In the genomic region with DNA sequence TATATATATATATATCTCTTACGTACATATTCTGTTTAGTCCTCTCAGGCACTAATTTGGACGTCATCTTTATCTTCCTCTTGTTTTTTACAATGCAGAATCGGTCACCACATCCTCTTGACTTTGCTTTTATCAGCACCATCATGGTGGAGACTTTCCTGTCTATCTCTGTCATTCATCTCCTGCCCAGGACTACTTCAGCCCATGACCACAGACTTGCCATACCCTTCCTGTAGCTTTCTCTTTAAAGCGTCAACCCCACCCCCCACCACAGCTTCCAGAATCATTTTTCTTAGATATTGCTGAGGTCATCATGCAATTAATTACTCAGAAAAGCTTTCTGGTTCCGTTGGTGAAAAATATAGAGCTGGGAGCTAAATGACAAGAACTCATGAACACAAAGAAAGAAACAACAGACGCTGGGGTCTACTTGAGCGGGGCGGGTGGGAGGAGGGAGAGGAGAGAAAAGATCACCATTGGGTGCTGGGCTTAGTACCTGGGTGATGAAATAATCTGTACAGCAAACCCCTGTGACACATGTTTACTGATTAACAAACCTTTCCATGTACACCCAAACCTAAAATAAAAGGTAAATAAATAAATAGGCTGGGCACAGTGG, we compare ENCODE assay signal across 12 cellular contexts. TPM values are rescaled to one million over a fixed set of nuclear protein-coding genes. Genes with fewer than 3 reads are reported as not detected.
DNase-seq lines count a peak whose midpoint lies in the region; ATAC-seq and TF ChIP-seq lines count a peak whose summit lies in the region.
"Had no signal": no experiment of that assay in that cellular context is flagged by ENCODE, and none has a peak within 500 bp of the region (broad histone marks: within the 10 kb centered on the region; RNA-seq: fewer than 3 reads in every experiment).

No MANE protein-coding gene starts in this region.

- peaks cover 4% of the 10 kb centered on the region in 2 donors for H3K36me3 Mint-ChIP-seq in activated T-cell treated with anti-CD3 and anti-CD28 coated beads, Interleukin-2, amount 50 U/mL, for 72 hours (ENCODE audit: insufficient read depth in 2 of 2)
- H3K36me3 Mint-ChIP-seq in naive thymus-derived CD8-positive, alpha-beta T cell: peaks cover 0 to 7% (median 0%) of the 10 kb centered on the region in 3 donors

- TF ChIP-seq POLR2A in prostate gland (IDR thresholded peaks at IDR 0.05): no peak

- peak; percentile 89 to 94 for ATAC-seq in activated T-cell treated with anti-CD3 and anti-CD28 coated beads, Interleukin-2, amount 50 U/mL, for 72 hours (replicated peaks in 1 of 2)
- peak; percentile 54 to 99 for ATAC-seq in naive thymus-derived CD8-positive, alpha-beta T cell
- ATAC-seq in GM18517 (IDR thresholded peaks at IDR 0.05; ENCODE audit: unreplicated experiment) (no peak), upper lobe of right lung (no peak)
- ATAC-seq: Right ventricle myocardium inferior had no signal

- H3K9me3 Mint-ChIP-seq in activated T-cell treated with anti-CD3 and anti-CD28 coated beads, Interleukin-2, amount 50 U/mL, for 72 hours: peaks cover 3% of the 10 kb centered on the region in 2 donors
- peaks cover 0 to 6% (median 0%) of the 10 kb centered on the region in 9 donors for H3K9me3 Mint-ChIP-seq in naive thymus-derived CD8-positive, alpha-beta T cell

- H3K27me3 ChIP-seq in prostate gland (replicated peaks; ENCODE audit: insufficient read depth) (no peaks in the 10 kb centered on the region), upper lobe of right lung (no peaks in the 10 kb centered on the region)
- H3K27me3 ChIP-seq: neutrophil had no signal

- H3K9me3 ChIP-seq in prostate gland: no peaks in the 10 kb centered on the region
- H3K9me3 ChIP-seq in upper lobe of right lung: no peaks in the 10 kb centered on the region
- H3K9me3 ChIP-seq: neutrophil had no signal

- peaks cover 31% of the 10 kb centered on the region for H3K4me1 Mint-ChIP-seq in activated T-cell treated with anti-CD3 and anti-CD28 coated beads, Interleukin-2, amount 50 U/mL, for 72 hours (ENCODE audit: low read depth)
- peaks cover 10 to 39% (median 24%) of the 10 kb centered on the region in 4 donors for H3K4me1 Mint-ChIP-seq in naive thymus-derived CD8-positive, alpha-beta T cell

- DNase-seq in activated naive CD4-positive, alpha-beta T cell treated with Interleukin-2 at 50 U/mL for 16 hours: peak; percentile 30
- DNase-seq in activated naive CD4-positive, alpha-beta T cell (lab: John Stamatoyannopoulos, UW): no peak
- DNase-seq in activated T-cell treated with anti-CD3 and anti-CD28 coated beads, Interleukin-2, amount 50 U/mL, for 72 hours: peak; percentile 38 to 52
- peak in 7 of 10 donors; percentile 2 to 77 (median 45) for DNase-seq in naive thymus-derived CD8-positive, alpha-beta T cell
- DNase-seq in NCI-H2196 treated with DMSO at 0.1 percent for 48 hours (lab: John Stamatoyannopoulos, UW; ENCODE audit: unreplicated experiment): no peak
- DNase-seq in prostate gland (ENCODE audit: low spot score): no peak
- no peak for DNase-seq in upper lobe of right lung
- DNase-seq: ACHN, NCI-H2029 treated with DMSO at 0.1 percent for 48 hours had no signal

- WGBS in prostate gland: 47% methylated on average over 8 of the region's 8 CpGs

- H3K4me3 ChIP-seq in prostate gland (no peak overlapping the region), upper lobe of right lung (no peak overlapping the region)

- POLR2A ChIA-PET in naive thymus-derived CD8-positive, alpha-beta T cell (lab: Charles Lee): interaction anchor here (0.7 kb wide), 2 partner anchors 30 to 50 kb away, joined by 3 read pairs; partner anchors contain the start of gene PRKX

- intact Hi-C loops in prostate gland (cut with DNase I): no loop called here
- intact Hi-C loops in upper lobe of right lung (cut with DNase I): no loop called here

- H3K27ac ChIP-seq in prostate gland: no peak overlapping the region
- H3K27ac ChIP-seq in upper lobe of right lung: no peak overlapping the region
- H3K27ac ChIP-seq: neutrophil had no signal

- H3K36me3 ChIP-seq in prostate gland (no peaks in the 10 kb centered on the region), upper lobe of right lung (no peaks in the 10 kb centered on the region)
- H3K36me3 ChIP-seq: neutrophil had no signal

- TF ChIP-seq CTCF in prostate gland (IDR thresholded peaks at IDR 0.05) (no peak), upper lobe of right lung (IDR thresholded peaks at IDR 0.05) (no peak)

- peak overlapping the region; percentile 77 for H3K27ac Mint-ChIP-seq in activated T-cell treated with anti-CD3 and anti-CD28 coated beads, Interleukin-2, amount 50 U/mL, for 72 hours
- H3K27ac Mint-ChIP-seq in naive thymus-derived CD8-positive, alpha-beta T cell: peak overlapping the region; percentile 2 to 90 (median 76)

- no peaks in the 10 kb centered on the region for H3K4me1 ChIP-seq in prostate gland (replicated peaks)
- no peaks in the 10 kb centered on the region for H3K4me1 ChIP-seq in upper lobe of right lung

- no peaks in the 10 kb centered on the region for H3K27me3 Mint-ChIP-seq in activated T-cell treated with anti-CD3 and anti-CD28 coated beads, Interleukin-2, amount 50 U/mL, for 72 hours (ENCODE audit: low read depth)
- H3K27me3 Mint-ChIP-seq in naive thymus-derived CD8-positive, alpha-beta T cell: no peaks in the 10 kb centered on the region

- peak overlapping the region; percentile 62 to 66 for H3K4me3 Mint-ChIP-seq in activated T-cell treated with anti-CD3 and anti-CD28 coated beads, Interleukin-2, amount 50 U/mL, for 72 hours
- peak overlapping the region; percentile 36 to 78 (median 63) for H3K4me3 Mint-ChIP-seq in naive thymus-derived CD8-positive, alpha-beta T cell

RNA-seq across cellular contexts. Expression of gene PRKX, which starts 30.5 kb away (rescaled TPM):
- total RNA-seq in activated T-cell treated with anti-CD3 and anti-CD28 coated beads, Interleukin-2, amount 50 U/mL, for 72 hours: 10 to 100 TPM; 80.6 to 98.5 TPM
- 10 to 100 TPM; 32.2 to 38.8 TPM for total RNA-seq in naive thymus-derived CD8-positive, alpha-beta T cell
- 10 to 100 TPM; 30.9 to 46.7 (median 45.9) TPM for polyA plus RNA-seq in naive thymus-derived CD8-positive, alpha-beta T cell
- 10 to 100 TPM; 17.7 to 30.5 TPM for total RNA-seq in prostate gland
- 23.8 TPM for total RNA-seq in upper lobe of right lung

Comparison
In these comparisons a context has a peak if more than half of its experiments do, and no peak if none do; other contexts are left out.
1. DNase-seq: peak in activated naive CD4-positive, alpha-beta T cell treated with Interleukin-2 at 50 U/mL for 16 hours (single experiment), activated T-cell treated with anti-CD3 and anti-CD28 coated beads, Interleukin-2, amount 50 U/mL, for 72 hours (2 of 2) and naive thymus-derived CD8-positive, alpha-beta T cell (7 of 10); none in activated naive CD4-positive, alpha-beta T cell (0 of 4), NCI-H2196 treated with DMSO at 0.1 percent for 48 hours (single experiment), prostate gland (single experiment) and upper lobe of right lung (single experiment).
2. ATAC-seq: peak in activated T-cell treated with anti-CD3 and anti-CD28 coated beads, Interleukin-2, amount 50 U/mL, for 72 hours (2 of 2) and naive thymus-derived CD8-positive, alpha-beta T cell (2 of 2); none in GM18517 (single experiment) and upper lobe of right lung (single experiment).